ENCODE assay signal across 1 cellular context in genomic region chr11:65540290-65541092, GRCh38.
TF ChIP-seq lines count a peak whose summit lies in the region.

No MANE protein-coding gene starts in this region.

TF ChIP-seq in HEK293, 187 proteins besides CTCF, POLR2A, EP300 and RAD21 (continued from another document):
- TF ChIP-seq PRDM10 (tag by site-specific recombination; IDR thresholded peaks at IDR 0.05) (0 out of 2 replicates have a peak, but pooled peaks have one; percentile 81), KLF10 (tag by site-specific recombination; IDR thresholded peaks at IDR 0.05) (peak; percentile 29; the same call in 1 of the 2 replicates), HOXC10 (CRISPR knock-in tag; IDR thresholded peaks at IDR 0.05) (no peak), ZBTB7A (tag by site-specific recombination; IDR thresholded peaks at IDR 0.05; ENCODE audit: low read depth) (0 out of 2 replicates have a peak, but pooled peaks have one; percentile 32), SCRT1 (tag by site-specific recombination; IDR thresholded peaks at IDR 0.05; ENCODE audit: borderline replicate concordance) (0 out of 2 replicates have a peak, but pooled peaks have one; percentile 17), ZBTB20 (tag by site-specific recombination; IDR thresholded peaks at IDR 0.05) (peak; percentile 20; the same call in 1 of the 2 replicates), ZNF157 (tag by site-specific recombination; IDR thresholded peaks at IDR 0.05) (no peak), KLF8 (tag by site-specific recombination; IDR thresholded peaks at IDR 0.05) (peak; percentile 83; the same call in 1 of the 2 replicates)
